ENCODE assay signal across 28 cellular contexts in the genomic region with DNA sequence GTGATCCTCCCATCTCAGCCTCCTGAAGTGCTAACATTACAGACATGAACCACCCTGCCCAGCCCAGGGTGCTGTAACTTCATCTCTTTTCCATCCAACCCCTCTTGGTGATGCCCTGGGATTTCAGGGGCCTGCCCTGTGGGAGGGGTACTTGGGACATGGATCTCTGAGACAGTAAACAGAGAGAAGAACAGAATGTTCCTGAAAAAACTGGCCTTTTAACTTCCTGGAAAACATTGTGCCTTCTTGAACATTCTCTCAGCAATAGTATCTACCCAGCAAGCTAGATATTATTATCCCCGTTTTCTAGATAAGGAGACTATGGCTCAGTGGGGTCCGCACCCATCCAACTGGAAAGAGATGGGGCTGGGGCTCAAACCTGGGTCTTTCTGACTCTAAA. TPM values are rescaled to one million over a fixed set of nuclear protein-coding genes. Genes with fewer than 3 reads are reported as not detected.
"Had no signal": no experiment of that assay in that cellular context is flagged by ENCODE, and none has a peak within 500 bp of the region (broad histone marks: within the 10 kb centered on the region; RNA-seq: fewer than 3 reads in every experiment).

No MANE protein-coding gene starts in this region.

- DNase-seq: stimulated activated CD4-positive, alpha-beta T cell treated with anti-CD3 and anti-CD28 coated beads, Interleukin-2, amount 100 ng/mL, for 48 hours; stimulated activated CD4-positive, alpha-beta T cell treated with anti-CD3 and anti-CD28 coated beads, Interleukin-4, amount 100 ng/mL, for 1 hour; stimulated activated CD4-positive, alpha-beta T cell treated with anti-CD3 and anti-CD28 coated beads, Interleukin-4, amount 100 ng/mL, for 24 hours; stimulated activated CD4-positive, alpha-beta T cell treated with anti-CD3 and anti-CD28 coated beads, Interleukin-4, amount 100 ng/mL, for 4 hours; stimulated activated CD8-positive, alpha-beta memory T cell treated with anti-CD3 and anti-CD28 coated beads, Interleukin-4, amount 100 ng/mL, for 48 hours; stimulated activated naive B cell treated with anti-CD40 and anti-IgM and Interleukin-4, amounts not matched to agents 10 μg/mL and 1 μg/mL and 100 μg/mL, for 72 hours; stimulated activated naive CD4-positive, alpha-beta T cell; stimulated activated naive CD4-positive, alpha-beta T cell treated with Interleukin-2 at 50 U/mL for 16 hours; stimulated activated naive CD8-positive, alpha-beta T cell treated with anti-CD3 and anti-CD28 coated beads, Interleukin-15, amount 100 ng/mL, for 72 hours; stimulated activated naive CD8-positive, alpha-beta T cell treated with anti-CD3 and anti-CD28 coated beads, Interleukin-15, Interleukin-2, amounts not matched to agents 100 U/mL and 50 U/mL, for 24 hours; stomach; testis; thyroid gland; tibial artery; transverse colon; trophoblast cell; upper lobe of left lung; upper lobe of right lung; uterus had no signal

- H3K9me3 Mint-ChIP-seq: type B pancreatic cell had no signal

- H3K4me1 ChIP-seq: testis, upper lobe of right lung, uterus, vagina had no signal

- H3K27me3 ChIP-seq: testis, thyroid gland, vagina had no signal

- H3K9me3 ChIP-seq: suprapubic skin, testis, thoracic aorta, thyroid gland, tibial artery, transverse colon, upper lobe of right lung, uterus, vagina had no signal

- H3K4me3 Mint-ChIP-seq: stimulated activated effector memory CD8-positive, alpha-beta T cell treated with anti-CD3 and anti-CD28 coated beads, Interleukin-12 subunit alpha, Interleukin-12 subunit beta, amount 100 ng/mL, for 72 hours; stimulated activated memory B cell treated with anti-CD40 and anti-IgM and Interleukin-4, amounts not matched to agents 10 μg/mL and 1 μg/mL and 100 μg/mL, for 72 hours; stimulated activated naive B cell treated with anti-CD40 and anti-IgM and Interleukin-4, amounts not matched to agents 10 μg/mL and 1 μg/mL and 100 μg/mL, for 72 hours; stimulated activated naive CD8-positive, alpha-beta T cell treated with anti-CD3 and anti-CD28 coated beads, Interleukin-15, amount 100 ng/mL, for 72 hours; stimulated activated naive CD8-positive, alpha-beta T cell treated with anti-CD3 and anti-CD28 coated beads, Interleukin-15, Interleukin-2, amounts not matched to agents 100 ng/mL and 50 ng/mL, for 24 hours; type B pancreatic cell had no signal

- H3K27ac ChIP-seq: stomach, suprapubic skin, testis, thoracic aorta, thyroid gland, tibial artery, tibial nerve, transverse colon, upper lobe of right lung, uterus, vagina had no signal

- H3K4me3 ChIP-seq: stomach, suprapubic skin, testis, thoracic aorta, thyroid gland, tibial artery, tibial nerve, transverse colon, upper lobe of left lung, upper lobe of right lung, uterus, vagina had no signal

- H3K36me3 Mint-ChIP-seq: stimulated activated effector memory CD8-positive, alpha-beta T cell treated with anti-CD3 and anti-CD28 coated beads, Interleukin-12 subunit alpha, Interleukin-12 subunit beta, amount 100 ng/mL, for 72 hours; stimulated activated memory B cell treated with anti-CD40 and anti-IgM and Interleukin-4, amounts not matched to agents 10 μg/mL and 1 μg/mL and 100 μg/mL, for 72 hours; type B pancreatic cell had no signal

- H3K36me3 ChIP-seq: stomach, suprapubic skin, thoracic aorta, thyroid gland, tibial artery, tibial nerve, transverse colon, upper lobe of left lung, upper lobe of right lung, uterus, vagina had no signal

- H3K27ac Mint-ChIP-seq: stimulated activated effector memory CD8-positive, alpha-beta T cell treated with anti-CD3 and anti-CD28 coated beads, Interleukin-12 subunit alpha, Interleukin-12 subunit beta, amount 100 ng/mL, for 72 hours; stimulated activated memory B cell treated with anti-CD40 and anti-IgM and Interleukin-4, amounts not matched to agents 10 μg/mL and 1 μg/mL and 100 μg/mL, for 72 hours; stimulated activated naive B cell treated with anti-CD40 and anti-IgM and Interleukin-4, amounts not matched to agents 10 μg/mL and 1 μg/mL and 100 μg/mL, for 72 hours; stimulated activated naive CD8-positive, alpha-beta T cell treated with anti-CD3 and anti-CD28 coated beads, Interleukin-15, amount 100 ng/mL, for 72 hours; stimulated activated naive CD8-positive, alpha-beta T cell treated with anti-CD3 and anti-CD28 coated beads, Interleukin-15, Interleukin-2, amounts not matched to agents 100 ng/mL and 50 ng/mL, for 24 hours; type B pancreatic cell had no signal

RNA-seq across cellular contexts. Expression of a gene that starts 57.0 kb away (rescaled TPM):
- total RNA-seq: stomach, subcutaneous adipose tissue, thoracic aorta, tibial nerve, transverse colon, vagina had no signal
- polyA plus RNA-seq: stomach had no signal
